24 cellular contexts compared by ENCODE assay signal in genomic region chr4:158946825-158947224, GRCh38.
"Had no signal": no experiment of that assay in that cellular context is flagged by ENCODE, and none has a peak within 500 bp of the region (broad histone marks: within the 10 kb centered on the region; RNA-seq: fewer than 3 reads in every experiment).

No MANE protein-coding gene starts in this region.

- H3K4me3 Mint-ChIP-seq: IgD-negative memory B cell had no signal

- H3K36me3 Mint-ChIP-seq: IgD-negative memory B cell had no signal

- H3K27ac Mint-ChIP-seq: IgD-negative memory B cell had no signal

- ATAC-seq: K562, Panc1, PC-3 had no signal

- FAIRE-seq: K562 had no signal

- H3K9me3 ChIP-seq: SK-N-SH had no signal

- H3K4me3 ChIP-seq: K562 had no signal

- DNase-seq: Kasumi-1; MM.1S; NCI-H1092 treated with DMSO at 0.1 percent for 48 hours; NCI-H1436; NCI-H187; NCI-H2029; NCI-H2081 treated with DMSO at 0.1 percent for 48 hours; NCI-H2171; NCI-H226; NCI-H446; NCI-H510A; NCI-H524 treated with DMSO at 0.1 percent for 48 hours; NCI-H69; NCI-H774; NK-92 treated with Interleukin-12 subunit alpha and Interleukin-12 subunit beta, amount 100 ng/mL, for 24 hours; PC-3; SHP77; SK-N-SH; SW 1271 had no signal

- H3K27ac ChIP-seq: KMS-11, RWPE1 had no signal
